ENCODE assay signal across 2 cellular contexts in genomic region chr14:104320611-104321086, GRCh38.
TF ChIP-seq lines count a peak whose summit lies in the region.

No MANE protein-coding gene starts in this region.

TF ChIP-seq in SK-N-SH treated with all-trans-retinoic acid at 6 μM for 48 hours, 23 proteins besides CTCF, POLR2A, EP300 and RAD21:
- TF ChIP-seq CSRNP3 (CRISPR knock-in tag; IDR thresholded peaks at IDR 0.05) (no peak), PATZ1 (CRISPR knock-in tag; IDR thresholded peaks at IDR 0.05; ENCODE audit: borderline replicate concordance) (no peak), POU6F1 (CRISPR knock-in tag; IDR thresholded peaks at IDR 0.05; ENCODE audit: borderline replicate concordance, low read depth) (no peak), ZNF70 (CRISPR knock-in tag; IDR thresholded peaks at IDR 0.05) (peak; percentile 92), ISL1 (CRISPR knock-in tag; IDR thresholded peaks at IDR 0.05) (no peak), CREB5 (CRISPR knock-in tag; IDR thresholded peaks at IDR 0.05; ENCODE audit: low read depth) (no peak), BACH2 (CRISPR knock-in tag; IDR thresholded peaks at IDR 0.05; ENCODE audit: borderline replicate concordance) (no peak), ZNF565 (CRISPR knock-in tag; conservative IDR thresholded peaks at IDR 0.05; ENCODE audit: low read depth) (no peak)

TF ChIP-seq in SK-N-SH, 30 proteins besides CTCF, POLR2A, EP300 and RAD21:
- TF ChIP-seq NFIC (IDR thresholded peaks at IDR 0.05; ENCODE audit: borderline replicate concordance) (no peak), FOSL2 (IDR thresholded peaks at IDR 0.05; ENCODE audit: borderline replicate concordance, low read depth) (no peak), IRF3 (IDR thresholded peaks at IDR 0.05; ENCODE audit: low read depth, low read length) (no peak), FOXM1 (IDR thresholded peaks at IDR 0.05; ENCODE audit: low read depth) (no peak), EZH2phosphoT487 (IDR thresholded peaks at IDR 0.05; ENCODE audit: borderline replicate concordance, low read depth) (no peak), TAF1 (IDR thresholded peaks at IDR 0.05; ENCODE audit: borderline replicate concordance, low read depth, low read length) (no peak), NRF1 (IDR thresholded peaks at IDR 0.05; ENCODE audit: low read depth, low read length) (no peak), PBX3 (IDR thresholded peaks at IDR 0.05) (no peak), CHD2 (IDR thresholded peaks at IDR 0.05; ENCODE audit: low read length, partially characterized antibody) (no peak), MXI1 (IDR thresholded peaks at IDR 0.05; ENCODE audit: low read depth, low read length) (no peak), YY1 (IDR thresholded peaks at IDR 0.05; ENCODE audit: low read depth) (no peak), ZBTB33 (IDR thresholded peaks at IDR 0.05; ENCODE audit: borderline replicate concordance, low read depth) (no peak), RXRA (IDR thresholded peaks at IDR 0.05; ENCODE audit: borderline replicate concordance, low read depth) (no peak), POLR2AphosphoS5 (IDR thresholded peaks at IDR 0.05; ENCODE audit: low read depth, low read length) (no peak)
